2 cellular contexts compared by ENCODE assay signal in genomic region chr1:205486258-205486657, GRCh38.
TF ChIP-seq lines count a peak whose summit lies in the region.

No MANE protein-coding gene starts in this region.

TF ChIP-seq in HepG2, 621 proteins besides CTCF, POLR2A, EP300 and RAD21:
- TF ChIP-seq MBNL3 (CRISPR knock-in tag; conservative IDR thresholded peaks at IDR 0.05) (no peak), SP4 (CRISPR knock-in tag; IDR thresholded peaks at IDR 0.05) (no peak), ZBTB40 (IDR thresholded peaks at IDR 0.05) (no peak), ZBTB40 (CRISPR knock-in tag; IDR thresholded peaks at IDR 0.05) (peak; percentile 80), LRRFIP1 (CRISPR knock-in tag; conservative IDR thresholded peaks at IDR 0.05) (no peak), TOE1 (CRISPR knock-in tag; IDR thresholded peaks at IDR 0.05) (no peak), MIER2 (CRISPR knock-in tag; IDR thresholded peaks at IDR 0.05) (no peak)

TF ChIP-seq in K562, 482 proteins besides CTCF, POLR2A, EP300 and RAD21:
- TF ChIP-seq FOXO4 (CRISPR knock-in tag; IDR thresholded peaks at IDR 0.05) (no peak), ZBTB40 (IDR thresholded peaks at IDR 0.05) (peak; percentile 90), ZBTB40 (CRISPR knock-in tag; IDR thresholded peaks at IDR 0.05) (peak; percentile 78)
